17 cellular contexts compared by ENCODE assay signal in genomic region chr16:49473773-49474172, GRCh38.
"Had no signal": no experiment of that assay in that cellular context is flagged by ENCODE, and none has a peak within 500 bp of the region (broad histone marks: within the 10 kb centered on the region; RNA-seq: fewer than 3 reads in every experiment).

No MANE protein-coding gene starts in this region.

- H3K36me3 Mint-ChIP-seq: T-cell had no signal

- DNase-seq: activated CD4-positive, alpha-beta T cell treated with anti-CD3 and anti-CD28 coated beads for 48 hours; activated CD8-positive, alpha-beta memory T cell treated with anti-CD3 and anti-CD28 coated beads, Interleukin-2, amount 50 U/mL, for 4 hours; activated CD8-positive, alpha-beta T cell treated with anti-CD3 and anti-CD28 coated beads, Interleukin-2, amount 10 ng/mL, durations not matched to agents 7 days and 5 days; activated naive CD4-positive, alpha-beta T cell treated with anti-CD3 and anti-CD28 coated beads for 36 hours; central memory CD4-positive, alpha-beta T cell; cortex of kidney; effector CD4-positive, alpha-beta T cell; foreskin fibroblast; SHP77; SK-N-SH; stimulated activated CD4-positive, alpha-beta T cell treated with anti-CD3 and anti-CD28 coated beads, Interleukin-12 subunit alpha, Interleukin-12 subunit beta, amount 100 ng/mL, for 4 hours; stimulated activated CD4-positive, alpha-beta T cell treated with anti-CD3 and anti-CD28 coated beads, Interleukin-2, amount 100 ng/mL, for 24 hours; thyroid gland; WERI-Rb-1 had no signal

- ATAC-seq: activated CD8-positive, alpha-beta T cell treated with anti-CD3 and anti-CD28 coated beads, Interleukin-2, amount 10 ng/mL, durations not matched to agents 7 days and 5 days; T-cell had no signal

- H3K4me3 Mint-ChIP-seq: activated CD8-positive, alpha-beta T cell treated with anti-CD3 and anti-CD28 coated beads, Interleukin-2, amount 10 ng/mL, durations not matched to agents 7 days and 5 days; activated naive CD4-positive, alpha-beta T cell treated with anti-CD3 and anti-CD28 coated beads for 36 hours; neural crest cell; T-cell had no signal

- H3K9me3 ChIP-seq: ovary, SK-N-SH, thyroid gland had no signal

- H3K27me3 ChIP-seq: ovary, thyroid gland had no signal

- H3K27ac ChIP-seq: ovary, thyroid gland, WERI-Rb-1 had no signal

- H3K4me3 ChIP-seq: ovary, thyroid gland had no signal

- H3K36me3 ChIP-seq: ovary, thyroid gland, WERI-Rb-1 had no signal

- H3K4me1 ChIP-seq: thyroid gland had no signal

- H3K27ac Mint-ChIP-seq: activated CD8-positive, alpha-beta T cell treated with anti-CD3 and anti-CD28 coated beads, Interleukin-2, amount 10 ng/mL, durations not matched to agents 7 days and 5 days; activated naive CD4-positive, alpha-beta T cell treated with anti-CD3 and anti-CD28 coated beads for 36 hours; T-cell had no signal

- H3K4me1 Mint-ChIP-seq: neural crest cell had no signal

- H3K9me3 Mint-ChIP-seq: activated naive CD4-positive, alpha-beta T cell treated with anti-CD3 and anti-CD28 coated beads for 36 hours; neural crest cell; T-cell had no signal
